In genomic region chr18:6795307-6795706, GRCh38 we compare ENCODE assay signal across 1 cellular context.
TF ChIP-seq lines count a peak whose summit lies in the region.

No MANE protein-coding gene starts in this region.

TF ChIP-seq in K562, 482 proteins besides CTCF, POLR2A, EP300 and RAD21 (continued from another document):
- TF ChIP-seq DIDO1 (tag; IDR thresholded peaks at IDR 0.05; ENCODE audit: low read depth) (no peak), IRF2 (CRISPR knock-in tag; IDR thresholded peaks at IDR 0.05) (no peak), BACH1 (tag; IDR thresholded peaks at IDR 0.05) (no peak)
